In genomic region chr10:61760943-61761824, GRCh38 we compare ENCODE assay signal across 11 cellular contexts.
DNase-seq lines count a peak whose midpoint lies in the region; ATAC-seq and TF ChIP-seq lines count a peak whose summit lies in the region.
"Had no signal": no experiment of that assay in that cellular context is flagged by ENCODE, and none has a peak within 500 bp of the region (broad histone marks: within the 10 kb centered on the region; RNA-seq: fewer than 3 reads in every experiment).

No MANE protein-coding gene starts in this region.

- H3K36me3 Mint-ChIP-seq in activated CD8-positive, alpha-beta T cell treated with anti-CD3 and anti-CD28 coated beads, Interleukin-2, amount 10 ng/mL, durations not matched to agents 7 days and 5 days (ENCODE audit: low read depth) = peaks cover 2% of the 10 kb centered on the region

- H3K27me3 Mint-ChIP-seq in activated CD8-positive, alpha-beta T cell treated with anti-CD3 and anti-CD28 coated beads, Interleukin-2, amount 10 ng/mL, durations not matched to agents 7 days and 5 days (ENCODE audit: low read depth) = no peaks in the 10 kb centered on the region

- no peaks in the 10 kb centered on the region for H4K20me1 ChIP-seq in GM23248 (ENCODE audit: insufficient read depth)

- no peaks in the 10 kb centered on the region for H3K36me3 ChIP-seq in GM23248 (ENCODE audit: low read depth)
- no peaks in the 10 kb centered on the region for H3K36me3 ChIP-seq in sigmoid colon
- H3K36me3 ChIP-seq in SJCRH30 = no peaks in the 10 kb centered on the region
- H3K36me3 ChIP-seq: HAP-1, vagina had no signal

- ATAC-seq in activated CD8-positive, alpha-beta T cell treated with anti-CD3 and anti-CD28 coated beads, Interleukin-2, amount 10 ng/mL, durations not matched to agents 7 days and 5 days = no peak
- no peak for ATAC-seq in GM19455 (IDR thresholded peaks at IDR 0.05; ENCODE audit: unreplicated experiment)

- H3K27ac ChIP-seq in GM23248 = peak overlapping the region; percentile 10
- H3K27ac ChIP-seq in sigmoid colon = peak overlapping the region in 3 of 4 donors; percentile 18 to 52 (median 44)
- no peak overlapping the region for H3K27ac ChIP-seq in SJCRH30
- H3K27ac ChIP-seq: vagina had no signal

- H3K4me1 ChIP-seq in GM23248 (ENCODE audit: insufficient read depth) = peaks cover 22% of the 10 kb centered on the region
- H3K4me1 ChIP-seq in sigmoid colon = peaks cover 0 to 12% (median 8%) of the 10 kb centered on the region in 4 donors
- peaks cover 7% of the 10 kb centered on the region; the same call in 1 of the 2 replicates for H3K4me1 ChIP-seq in SJCRH30

- DNase-seq in GM23248 (peak; percentile 87), OCI-M1 (lab: John Stamatoyannopoulos, UW) (peak; percentile 61), epithelial cell of esophagus (ENCODE audit: low read depth) (peak; percentile 68), sigmoid colon (no peak), SJCRH30 (no peak)
- DNase-seq in stimulated activated CD4-positive, alpha-beta T cell treated with anti-CD3 and anti-CD28 coated beads, Interleukin-1b, Interleukin-23, amount 100 ng/mL, for 48 hours = no peak
- DNase-seq in activated CD8-positive, alpha-beta T cell treated with anti-CD3 and anti-CD28 coated beads, Interleukin-2, amount 10 ng/mL, durations not matched to agents 7 days and 5 days = no peak
- DNase-seq: cortex of kidney had no signal

- intact Hi-C loops in sigmoid colon (cut with DNase I) = no loop called here

- no peak for TF ChIP-seq POLR2A in sigmoid colon (IDR thresholded peaks at IDR 0.05)

- CTCF ChIA-PET in activated CD8-positive, alpha-beta T cell treated with anti-CD3 and anti-CD28 coated beads, Interleukin-2, amount 10 ng/mL, durations not matched to agents 7 days and 5 days (lab: Charles Lee) = interaction anchor here (1.6 kb wide), 1 partner anchor 10 kb away, joined by 5 read pairs; no protein-coding TSS in a partner anchor

- no peak for TF ChIP-seq EP300 in sigmoid colon (IDR thresholded peaks at IDR 0.05)

- H3K4me3 ChIP-seq in GM23248 = peak overlapping the region; percentile 5; the same call in 1 of the 2 replicates
- H3K4me3 ChIP-seq in epithelial cell of esophagus (ENCODE audit: low read length) = no peak overlapping the region
- H3K4me3 ChIP-seq in sigmoid colon = no peak overlapping the region
- no peak overlapping the region for H3K4me3 ChIP-seq in SJCRH30
- H3K4me3 ChIP-seq: HAP-1, vagina had no signal

- peak overlapping the region; percentile 16; the same call in 1 of the 2 replicates for H2AFZ ChIP-seq in GM23248

- no peaks in the 10 kb centered on the region for H3K27me3 ChIP-seq in GM23248 (replicated peaks; ENCODE audit: insufficient read depth)
- no peaks in the 10 kb centered on the region for H3K27me3 ChIP-seq in sigmoid colon
- H3K27me3 ChIP-seq in SJCRH30 = no peaks in the 10 kb centered on the region
- H3K27me3 ChIP-seq: vagina had no signal

- H3K9me3 Mint-ChIP-seq in activated CD8-positive, alpha-beta T cell treated with anti-CD3 and anti-CD28 coated beads, Interleukin-2, amount 10 ng/mL, durations not matched to agents 7 days and 5 days (ENCODE audit: insufficient read depth) = no peaks in the 10 kb centered on the region

- in situ Hi-C loops in GM23248 (cut with MboI) = loop anchor here (25.0 kb wide), 1 partner anchor 476 kb away; no protein-coding TSS in a partner anchor

- POLR2A ChIA-PET in activated CD8-positive, alpha-beta T cell treated with anti-CD3 and anti-CD28 coated beads, Interleukin-2, amount 10 ng/mL, durations not matched to agents 7 days and 5 days (lab: Charles Lee) = interaction anchor here (0.6 kb wide), 1 partner anchor 13 kb away, joined by 3 read pairs; no protein-coding TSS in a partner anchor

- H3K4me3 Mint-ChIP-seq in activated CD8-positive, alpha-beta T cell treated with anti-CD3 and anti-CD28 coated beads, Interleukin-2, amount 10 ng/mL, durations not matched to agents 7 days and 5 days = no peak overlapping the region

- H3K4me2 ChIP-seq in GM23248 (ENCODE audit: unreplicated experiment) = peak overlapping the region; percentile 29

- TF ChIP-seq CTCF in epithelial cell of esophagus (IDR thresholded peaks at IDR 0.05; ENCODE audit: insufficient read depth, low read depth, low read length, missing control alignments) (no peak), sigmoid colon (IDR thresholded peaks at IDR 0.05) (no peak)

- WGBS in GM23248 (ENCODE audit: low coverage in 1 of 2, low lambda C conversion rate in 2 of 2, missing lambda C conversion rate in 2 of 2), 2 experiments = 12 to 13% methylated on average over 4 of the region's 4 CpGs
- 12 to 60% methylated on average over 4 of the region's 4 CpGs for WGBS in sigmoid colon, 2 donors

- no peaks in the 10 kb centered on the region for H3K9me3 ChIP-seq in GM23248 (ENCODE audit: low read depth)
- H3K9me3 ChIP-seq in sigmoid colon = no peaks in the 10 kb centered on the region
- no peaks in the 10 kb centered on the region for H3K9me3 ChIP-seq in SJCRH30 (replicated peaks)
- H3K9me3 ChIP-seq: HAP-1, vagina had no signal

- no peak overlapping the region for H3K9ac ChIP-seq in GM23248

- H3K79me2 ChIP-seq in GM23248 (ENCODE audit: insufficient read depth) = no peaks in the 10 kb centered on the region

- H3K4me1 Mint-ChIP-seq in activated CD8-positive, alpha-beta T cell treated with anti-CD3 and anti-CD28 coated beads, Interleukin-2, amount 10 ng/mL, durations not matched to agents 7 days and 5 days (ENCODE audit: low read depth) = peaks cover 10% of the 10 kb centered on the region

- H3F3A ChIP-seq in GM23248 (ENCODE audit: insufficient read depth) = peaks cover 11% of the 10 kb centered on the region

- H3K27ac Mint-ChIP-seq in activated CD8-positive, alpha-beta T cell treated with anti-CD3 and anti-CD28 coated beads, Interleukin-2, amount 10 ng/mL, durations not matched to agents 7 days and 5 days = no peak overlapping the region

- no peaks in the 10 kb centered on the region for H3K9me2 ChIP-seq in GM23248 (ENCODE audit: insufficient read depth)

Comparison
In these comparisons a context has a peak if more than half of its experiments do, and no peak if none do; other contexts are left out.
1. DNase-seq: peak in GM23248 (single experiment), OCI-M1 (single experiment) and epithelial cell of esophagus (single experiment); none in sigmoid colon (single experiment), stimulated activated CD4-positive, alpha-beta T cell treated with anti-CD3 and anti-CD28 coated beads, Interleukin-1b, Interleukin-23, amount 100 ng/mL, for 48 hours (single experiment), activated CD8-positive, alpha-beta T cell treated with anti-CD3 and anti-CD28 coated beads, Interleukin-2, amount 10 ng/mL, durations not matched to agents 7 days and 5 days (single experiment) and SJCRH30 (0 of 2).